ENCODE assay signal across 8 cellular contexts in the genomic region with DNA sequence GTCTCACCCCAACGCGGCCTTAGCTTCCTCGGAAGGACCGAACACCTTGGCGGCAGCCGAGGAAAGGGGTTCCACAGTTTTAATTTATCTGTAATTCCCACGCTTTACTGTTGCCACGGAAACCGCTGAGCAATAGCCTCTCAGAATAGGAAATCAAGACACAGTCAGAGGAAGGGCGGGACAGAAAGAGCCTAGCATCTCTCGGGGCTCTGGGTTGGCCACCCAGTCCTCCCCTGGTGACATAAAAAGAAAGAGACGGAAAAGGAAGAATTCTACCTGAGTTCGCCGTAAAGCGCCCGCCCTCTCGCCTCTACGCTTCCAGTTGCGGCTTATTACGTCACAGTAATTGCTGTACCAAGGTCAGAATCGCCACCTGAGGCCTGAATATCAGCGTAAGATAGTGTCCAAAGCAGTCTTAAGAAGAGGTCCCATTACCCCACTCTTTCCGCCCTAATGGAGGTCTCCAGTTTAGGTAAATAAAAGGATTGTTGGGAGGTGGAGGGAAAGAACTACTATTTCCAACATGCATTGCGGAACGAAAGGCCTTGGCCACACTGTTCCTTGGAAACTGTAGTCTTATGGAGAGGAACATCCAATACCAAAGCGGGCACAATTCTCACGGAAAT. TPM values are rescaled to one million over a fixed set of nuclear protein-coding genes. Genes with fewer than 3 reads are reported as not detected.
DNase-seq lines count a peak whose midpoint lies in the region; ATAC-seq and TF ChIP-seq lines count a peak whose summit lies in the region.

No MANE protein-coding gene starts in this region.

- peak; percentile 98 for DNase-seq in ELF-1 (ENCODE audit: low read depth, low spot score)
- DNase-seq in HCEC 1CT = peak; percentile 96
- DNase-seq in MM.1S = peak; percentile 96
- DNase-seq in SHP77 (lab: John Stamatoyannopoulos, UW) = peak; percentile 96 to 97
- DNase-seq in activated gamma-delta T cell (lab: John Stamatoyannopoulos, UW) = peak; percentile 27
- peak; percentile 92 to 95 for DNase-seq in foreskin keratinocyte
- peak; percentile 94 for DNase-seq in neural progenitor cell (ENCODE audit: low spot score)

- H3K36me3 Mint-ChIP-seq in neural progenitor cell = peaks cover 5% of the 10 kb centered on the region

- no peaks in the 10 kb centered on the region for H3K9me2 ChIP-seq in MM.1S (replicated peaks; ENCODE audit: insufficient read depth, low read length)

- H4K20me1 ChIP-seq in MM.1S (ENCODE audit: insufficient read depth, low read length) = no peaks in the 10 kb centered on the region
- H4K20me1 ChIP-seq in neural progenitor cell (ENCODE audit: low read depth) = no peaks in the 10 kb centered on the region

- peaks cover 15% of the 10 kb centered on the region for H3K4me1 Mint-ChIP-seq in neural progenitor cell

- H3K27ac Mint-ChIP-seq in neural progenitor cell = no peak overlapping the region

- H3K27me3 ChIP-seq in MM.1S (replicated peaks; ENCODE audit: insufficient read depth, low read length) (no peaks in the 10 kb centered on the region), foreskin keratinocyte (no peaks in the 10 kb centered on the region), neural progenitor cell (no peaks in the 10 kb centered on the region), stomach smooth muscle (ENCODE audit: control insufficient read depth in 1 of 2, insufficient read depth in 2 of 2, low read length in 2 of 2) (no peaks in the 10 kb centered on the region)

- H3K27ac ChIP-seq in MM.1S (ENCODE audit: low read length) (peak overlapping the region; percentile 95), foreskin keratinocyte (peak overlapping the region; percentile 82), neural progenitor cell (peak overlapping the region; percentile 86), stomach smooth muscle (ENCODE audit: low read length) (peak overlapping the region; percentile 99)

- no peaks in the 10 kb centered on the region for H3K27me3 Mint-ChIP-seq in neural progenitor cell (ENCODE audit: insufficient read depth, low read depth)

- H3K4me1 ChIP-seq in MM.1S (ENCODE audit: low read length) (peaks cover 8% of the 10 kb centered on the region), foreskin keratinocyte (peaks cover 9% of the 10 kb centered on the region), neural progenitor cell (peaks cover 9% of the 10 kb centered on the region), stomach smooth muscle (ENCODE audit: control insufficient read depth, insufficient read depth, low read length) (peaks cover 30% of the 10 kb centered on the region)

- peaks cover 14% of the 10 kb centered on the region; the same call in 1 of the 2 replicates for H3F3A ChIP-seq in MM.1S (ENCODE audit: insufficient read depth, low read length)
- H3F3A ChIP-seq in neural progenitor cell (ENCODE audit: low read depth) = peaks cover 30% of the 10 kb centered on the region

- H3K4me3 ChIP-seq in MM.1S (ENCODE audit: low read length) = peak overlapping the region; percentile 83
- H3K4me3 ChIP-seq in neural progenitor cell = peak overlapping the region; percentile 77
- H3K4me3 ChIP-seq in stomach smooth muscle (ENCODE audit: low read length in 2 of 2) = peak overlapping the region; percentile 95 to 96

- peak overlapping the region; percentile 70 for H2AFZ ChIP-seq in MM.1S (ENCODE audit: low read length)
- peak overlapping the region; percentile 94 for H2AFZ ChIP-seq in neural progenitor cell (replicated peaks)

- H3K9me3 Mint-ChIP-seq in neural progenitor cell = no peaks in the 10 kb centered on the region

- peak; percentile 84 for ATAC-seq in foreskin keratinocyte

- no peaks in the 10 kb centered on the region for H3K9me3 ChIP-seq in MM.1S (replicated peaks; ENCODE audit: insufficient read depth, low read length)
- no peaks in the 10 kb centered on the region for H3K9me3 ChIP-seq in neural progenitor cell (ENCODE audit: low read depth)
- H3K9me3 ChIP-seq in stomach smooth muscle (ENCODE audit: control insufficient read depth in 2 of 2, low read length in 2 of 2) = no peaks in the 10 kb centered on the region

- peaks cover 60% of the 10 kb centered on the region for H3K79me2 ChIP-seq in MM.1S (ENCODE audit: low read length)
- peaks cover 61% of the 10 kb centered on the region for H3K79me2 ChIP-seq in neural progenitor cell (ENCODE audit: low read depth)

- TF ChIP-seq CTCF in MM.1S (IDR thresholded peaks at IDR 0.05; ENCODE audit: low read length) (no peak), foreskin keratinocyte (conservative IDR thresholded peaks at IDR 0.05) (no peak), neural progenitor cell (IDR thresholded peaks at IDR 0.05) (no peak)

- H3K4me2 ChIP-seq in MM.1S (ENCODE audit: low read depth, low read length) (peak overlapping the region; percentile 81), neural progenitor cell (peak overlapping the region; percentile 87)

- H3K36me3 ChIP-seq in MM.1S (replicated peaks; ENCODE audit: insufficient read depth, low read length) (no peaks in the 10 kb centered on the region), neural progenitor cell (no peaks in the 10 kb centered on the region), stomach smooth muscle (ENCODE audit: control insufficient read depth in 2 of 2, insufficient read depth in 2 of 2, low read length in 2 of 2) (no peaks in the 10 kb centered on the region)

- peak overlapping the region; percentile 89 for H3K9ac ChIP-seq in MM.1S (ENCODE audit: low read length)
- H3K9ac ChIP-seq in neural progenitor cell = peak overlapping the region; percentile 46
- peak overlapping the region; percentile 96 to 100 for H3K9ac ChIP-seq in stomach smooth muscle (ENCODE audit: low read length in 2 of 2)

- no peak overlapping the region for H3K4me3 Mint-ChIP-seq in neural progenitor cell

RNA-seq across cellular contexts. Expression of a gene that starts 0.8 kb away (rescaled TPM):
- total RNA-seq in foreskin keratinocyte (63.6 and 68.0 TPM in 2 replicates), neural progenitor cell (ENCODE audit: low replicate concordance) (67.4 and 76.5 TPM in 2 replicates)
- 20.6 and 21.8 TPM in 2 replicates for polyA plus RNA-seq in foreskin keratinocyte

RNA-seq across cellular contexts. Expression of a gene that starts 41.4 kb away (rescaled TPM):
- total RNA-seq in foreskin keratinocyte (1.6 and 2.6 TPM in 2 replicates), neural progenitor cell (ENCODE audit: low replicate concordance) (1.7 and 2.4 TPM in 2 replicates)
- 1.2 TPM in 2 replicates for polyA plus RNA-seq in foreskin keratinocyte

RNA-seq across cellular contexts. Expression of a gene that starts 45.1 kb away (rescaled TPM):
- total RNA-seq in foreskin keratinocyte = 39.3 and 44.3 TPM in 2 replicates
- polyA plus RNA-seq in foreskin keratinocyte = 11.4 and 13.8 TPM in 2 replicates
- total RNA-seq in neural progenitor cell (ENCODE audit: low replicate concordance) = 54.0 and 77.3 TPM in 2 replicates

RNA-seq across cellular contexts. Expression of a gene that starts 58.2 kb away (rescaled TPM):
- total RNA-seq in foreskin keratinocyte = not detected in 2 replicates
- not detected in 2 replicates for polyA plus RNA-seq in foreskin keratinocyte
- not detected in 2 replicates for total RNA-seq in neural progenitor cell (ENCODE audit: low replicate concordance)

Comparison
In these comparisons a context has a peak if more than half of its experiments do, and no peak if none do; other contexts are left out.
1. Peak in every context shown above with its lines: DNase-seq, ATAC-seq, H3K4me3 ChIP-seq and H3K27ac ChIP-seq.
2. DNase-seq: peak in every context shown above with its lines; median percentile 98 in ELF-1; 96 in SHP77; 96 in HCEC 1CT; 96 in MM.1S; 94 in neural progenitor cell; 94 in foreskin keratinocyte; 27 in activated gamma-delta T cell.
3. H3K9ac ChIP-seq: peak in every context shown above with its lines; median percentile 98 in stomach smooth muscle; 89 in MM.1S; 46 in neural progenitor cell.